Comparison of ENCODE assay signal across 7 cellular contexts in the genomic region with DNA sequence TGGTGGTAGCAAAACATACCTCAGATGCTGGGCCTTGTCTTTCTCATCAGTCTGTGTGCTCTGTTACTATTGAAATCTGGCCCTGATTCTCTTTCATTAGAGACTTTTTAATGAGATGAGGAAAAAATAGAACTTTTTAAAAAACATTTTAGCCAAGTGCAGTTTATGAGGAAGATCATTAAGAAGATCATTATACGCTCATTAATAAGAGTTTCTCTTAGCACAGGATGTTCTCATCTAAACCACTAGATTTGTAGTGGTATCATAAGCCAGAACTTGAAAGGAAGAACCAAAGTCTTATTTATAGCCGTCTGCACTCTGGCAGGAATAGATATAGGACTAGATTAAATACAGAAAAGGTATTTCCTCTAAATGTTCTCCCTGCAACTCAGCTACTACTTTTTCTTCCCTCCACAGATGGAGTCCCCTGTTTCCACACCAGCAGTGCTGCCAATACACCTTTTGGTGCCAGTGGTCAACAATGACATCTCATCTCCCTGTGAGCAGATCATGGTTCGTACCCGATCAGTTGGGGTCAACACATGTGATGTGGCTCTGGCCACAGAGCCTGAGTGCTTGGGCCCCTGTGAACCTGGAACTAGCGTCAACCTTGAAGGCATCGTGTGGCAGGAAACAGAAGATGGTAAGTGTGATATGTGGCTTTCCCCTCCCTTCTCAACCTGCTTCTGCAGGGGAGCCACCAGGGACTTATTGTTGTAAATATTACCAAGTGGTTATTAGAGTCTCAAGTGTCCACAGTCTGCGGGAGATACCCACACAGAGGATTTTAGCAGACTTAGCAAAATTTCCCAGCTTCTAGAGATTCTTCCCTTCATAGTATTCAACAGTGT.
DNase-seq lines count a peak whose midpoint lies in the region; ATAC-seq and TF ChIP-seq lines count a peak whose summit lies in the region.

No MANE protein-coding gene starts in this region.

- peaks cover 2% of the 10 kb centered on the region; the same call in 1 of the 2 replicates for H3K36me3 ChIP-seq in Karpas-422 (ENCODE audit: insufficient read depth, low read length)
- H3K36me3 ChIP-seq in breast epithelium, result no peaks in the 10 kb centered on the region
- H3K36me3 ChIP-seq in osteoblast (ENCODE audit: insufficient read depth, low read length), result no peaks in the 10 kb centered on the region

- H3K79me2 ChIP-seq in Karpas-422 (ENCODE audit: low read length) (peaks cover 90% of the 10 kb centered on the region), osteoblast (ENCODE audit: insufficient read depth, low read length) (peaks cover 54% of the 10 kb centered on the region)

- H3K27me3 ChIP-seq in Karpas-422 (ENCODE audit: low read length) (no peaks in the 10 kb centered on the region), breast epithelium (no peaks in the 10 kb centered on the region), osteoblast (ENCODE audit: insufficient read depth, low read length) (no peaks in the 10 kb centered on the region)

- no peaks in the 10 kb centered on the region for H3K27me3 Mint-ChIP-seq in activated naive CD4-positive, alpha-beta T cell treated with anti-CD3 and anti-CD28 coated beads, Interleukin-2, amount 50 U/mL, for 24 hours

- ATAC-seq in GM21367 (IDR thresholded peaks at IDR 0.05; ENCODE audit: unreplicated experiment) (peak; percentile 46), GM21526 (IDR thresholded peaks at IDR 0.05; ENCODE audit: low FRiP score, unreplicated experiment) (no peak)

- no peaks in the 10 kb centered on the region for H4K20me1 ChIP-seq in Karpas-422 (ENCODE audit: insufficient read depth, low read depth, low read length)
- peaks cover 36% of the 10 kb centered on the region for H4K20me1 ChIP-seq in osteoblast (ENCODE audit: insufficient read depth, low read length)

- peak overlapping the region; percentile 68 for H3K4me3 Mint-ChIP-seq in activated naive CD4-positive, alpha-beta T cell treated with anti-CD3 and anti-CD28 coated beads, Interleukin-2, amount 50 U/mL, for 24 hours

- TF ChIP-seq CTCF in breast epithelium (IDR thresholded peaks at IDR 0.05) (no peak), osteoblast (IDR thresholded peaks at IDR 0.05; ENCODE audit: extremely low read depth, low read depth, low read length) (no peak)

- H3K36me3 Mint-ChIP-seq in activated naive CD4-positive, alpha-beta T cell treated with anti-CD3 and anti-CD28 coated beads, Interleukin-2, amount 50 U/mL, for 24 hours, result no peaks in the 10 kb centered on the region

- H3K4me3 ChIP-seq in Karpas-422 (ENCODE audit: low read length), result no peak overlapping the region
- no peak overlapping the region for H3K4me3 ChIP-seq in breast epithelium
- no peak overlapping the region for H3K4me3 ChIP-seq in osteoblast (ENCODE audit: insufficient read depth, low read length)

- TF ChIP-seq POLR2A in breast epithelium (IDR thresholded peaks at IDR 0.05), result no peak

- H3K4me2 ChIP-seq in Karpas-422 (ENCODE audit: low read depth, low read length, poor library complexity, severe bottlenecking) (peak overlapping the region; percentile 23), osteoblast (ENCODE audit: insufficient read depth, low read length) (no peak overlapping the region)

- H3K27ac ChIP-seq in Karpas-422 (ENCODE audit: low read length), result peak overlapping the region; percentile 69
- H3K27ac ChIP-seq in breast epithelium, result peak overlapping the region in 1 of 2 donors; percentile 28
- H3K27ac ChIP-seq in osteoblast (ENCODE audit: low read depth, low read length), result no peak overlapping the region

- peak overlapping the region; percentile 11 for H3K9ac ChIP-seq in Karpas-422 (ENCODE audit: low read length)

- peak overlapping the region; percentile 91 for H3K27ac Mint-ChIP-seq in activated naive CD4-positive, alpha-beta T cell treated with anti-CD3 and anti-CD28 coated beads, Interleukin-2, amount 50 U/mL, for 24 hours

- peaks cover 94% of the 10 kb centered on the region for H3K4me1 Mint-ChIP-seq in activated naive CD4-positive, alpha-beta T cell treated with anti-CD3 and anti-CD28 coated beads, Interleukin-2, amount 50 U/mL, for 24 hours

- peaks cover 68% of the 10 kb centered on the region for H3K4me1 ChIP-seq in Karpas-422 (ENCODE audit: low read length)
- H3K4me1 ChIP-seq in breast epithelium, result no peaks in the 10 kb centered on the region
- H3K4me1 ChIP-seq in osteoblast (ENCODE audit: insufficient read depth, low read length), result peaks cover 14% of the 10 kb centered on the region

- no peaks in the 10 kb centered on the region for H3K9me2 ChIP-seq in Karpas-422 (replicated peaks; ENCODE audit: insufficient read depth, low read length)

- H3K9me3 ChIP-seq in Karpas-422 (ENCODE audit: low read length), result no peaks in the 10 kb centered on the region
- H3K9me3 ChIP-seq in breast epithelium, result no peaks in the 10 kb centered on the region
- H3K9me3 ChIP-seq in osteoblast (ENCODE audit: low read depth, low read length), result no peaks in the 10 kb centered on the region

- intact Hi-C loops in breast epithelium (cut with DNase I; ENCODE audit: low total_unique reads), result no loop called here

- H2AFZ ChIP-seq in Karpas-422 (ENCODE audit: low read length) (no peak overlapping the region), osteoblast (ENCODE audit: low read length) (no peak overlapping the region)

- DNase-seq in Karpas-422 (no peak), breast epithelium (ENCODE audit: low spot score in 2 of 2) (no peak), osteoblast (ENCODE audit: insufficient read length, low spot score, missing footprints) (no peak)
- DNase-seq in stimulated activated CD8-positive, alpha-beta memory T cell treated with anti-CD3 and anti-CD28 coated beads, Interleukin-7, amount 100 ng/mL, for 1 hour (ENCODE audit: low read depth in 2 of 2), result peak; percentile 11 to 25

- no peaks in the 10 kb centered on the region for H3K9me3 Mint-ChIP-seq in activated naive CD4-positive, alpha-beta T cell treated with anti-CD3 and anti-CD28 coated beads, Interleukin-2, amount 50 U/mL, for 24 hours

Comparison
In these comparisons a context has a peak if more than half of its experiments do, and no peak if none do; other contexts are left out.
1. DNase-seq: peak in stimulated activated CD8-positive, alpha-beta memory T cell treated with anti-CD3 and anti-CD28 coated beads, Interleukin-7, amount 100 ng/mL, for 1 hour (2 of 2); none in Karpas-422 (single experiment), breast epithelium (0 of 2) and osteoblast (single experiment).